In the genomic region with DNA sequence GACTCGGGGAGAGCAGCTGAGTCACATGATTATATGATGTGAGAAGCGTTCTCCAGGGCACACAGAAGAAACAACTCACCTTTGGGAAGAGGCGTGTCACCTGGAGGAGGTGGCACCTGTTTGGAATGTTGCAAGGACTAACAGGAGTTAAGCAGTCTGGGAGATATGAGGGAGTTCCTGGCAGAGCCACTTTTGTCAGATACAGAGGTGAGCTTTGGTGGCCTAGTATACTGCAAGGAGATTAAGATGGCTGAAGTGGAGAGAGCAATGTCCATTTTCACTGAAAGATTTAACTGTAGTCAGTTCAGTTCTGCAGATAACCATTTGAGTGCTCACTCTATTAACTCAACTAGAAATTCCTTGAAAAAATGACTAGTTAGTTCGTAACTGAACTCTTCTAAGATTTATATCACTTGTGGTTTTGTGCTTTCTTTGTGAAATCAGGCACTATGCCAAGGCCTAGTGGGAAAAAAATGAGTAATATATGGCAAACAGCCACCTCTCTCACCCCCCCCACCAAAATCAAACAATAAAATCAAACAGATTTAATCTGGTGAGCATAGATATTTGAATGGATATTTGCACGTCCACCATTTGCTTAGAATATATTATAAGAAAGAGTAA, we compare ENCODE assay signal across 1 cellular context.
TF ChIP-seq lines count a peak whose summit lies in the region.

No MANE protein-coding gene starts in this region.

TF ChIP-seq in IMR-90, 13 proteins besides CTCF, POLR2A, EP300 and RAD21:
- TF ChIP-seq, protein P1, sequence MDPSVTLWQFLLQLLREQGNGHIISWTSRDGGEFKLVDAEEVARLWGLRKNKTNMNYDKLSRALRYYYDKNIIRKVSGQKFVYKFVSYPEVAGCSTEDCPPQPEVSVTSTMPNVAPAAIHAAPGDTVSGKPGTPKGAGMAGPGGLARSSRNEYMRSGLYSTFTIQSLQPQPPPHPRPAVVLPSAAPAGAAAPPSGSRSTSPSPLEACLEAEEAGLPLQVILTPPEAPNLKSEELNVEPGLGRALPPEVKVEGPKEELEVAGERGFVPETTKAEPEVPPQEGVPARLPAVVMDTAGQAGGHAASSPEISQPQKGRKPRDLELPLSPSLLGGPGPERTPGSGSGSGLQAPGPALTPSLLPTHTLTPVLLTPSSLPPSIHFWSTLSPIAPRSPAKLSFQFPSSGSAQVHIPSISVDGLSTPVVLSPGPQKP (IDR thresholded peaks at IDR 0.05; ENCODE audit: borderline replicate concordance, low read depth, low read length) = no peak
- TF ChIP-seq NFE2L2 (IDR thresholded peaks at IDR 0.05; ENCODE audit: low read depth, low read length) = no peak
- no peak for TF ChIP-seq CEBPB (IDR thresholded peaks at IDR 0.05; ENCODE audit: low read depth, low read length)
- TF ChIP-seq MXI1 (IDR thresholded peaks at IDR 0.05; ENCODE audit: borderline replicate concordance, low read depth, low read length) = no peak
- TF ChIP-seq FOS (IDR thresholded peaks at IDR 0.05; ENCODE audit: low read depth, low read length) = no peak
- no peak for TF ChIP-seq MAFK (IDR thresholded peaks at IDR 0.05; ENCODE audit: low read depth, low read length)
- TF ChIP-seq BHLHE40 (IDR thresholded peaks at IDR 0.05; ENCODE audit: low read depth, low read length) = no peak
- no peak for TF ChIP-seq RCOR1 (IDR thresholded peaks at IDR 0.05; ENCODE audit: insufficient replicate concordance, low read length)
- no peak for TF ChIP-seq MAZ (IDR thresholded peaks at IDR 0.05; ENCODE audit: borderline replicate concordance, low read depth, low read length)
- TF ChIP-seq, protein P2, sequence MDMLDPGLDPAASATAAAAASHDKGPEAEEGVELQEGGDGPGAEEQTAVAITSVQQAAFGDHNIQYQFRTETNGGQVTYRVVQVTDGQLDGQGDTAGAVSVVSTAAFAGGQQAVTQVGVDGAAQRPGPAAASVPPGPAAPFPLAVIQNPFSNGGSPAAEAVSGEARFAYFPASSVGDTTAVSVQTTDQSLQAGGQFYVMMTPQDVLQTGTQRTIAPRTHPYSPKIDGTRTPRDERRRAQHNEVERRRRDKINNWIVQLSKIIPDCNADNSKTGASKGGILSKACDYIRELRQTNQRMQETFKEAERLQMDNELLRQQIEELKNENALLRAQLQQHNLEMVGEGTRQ (IDR thresholded peaks at IDR 0.05; ENCODE audit: low read depth, low read length) = no peak
- TF ChIP-seq RFX5 (IDR thresholded peaks at IDR 0.05; ENCODE audit: low read depth, low read length) = no peak
- no peak for TF ChIP-seq SMC3 (IDR thresholded peaks at IDR 0.05; ENCODE audit: low read depth, low read length)
